In the genomic region with DNA sequence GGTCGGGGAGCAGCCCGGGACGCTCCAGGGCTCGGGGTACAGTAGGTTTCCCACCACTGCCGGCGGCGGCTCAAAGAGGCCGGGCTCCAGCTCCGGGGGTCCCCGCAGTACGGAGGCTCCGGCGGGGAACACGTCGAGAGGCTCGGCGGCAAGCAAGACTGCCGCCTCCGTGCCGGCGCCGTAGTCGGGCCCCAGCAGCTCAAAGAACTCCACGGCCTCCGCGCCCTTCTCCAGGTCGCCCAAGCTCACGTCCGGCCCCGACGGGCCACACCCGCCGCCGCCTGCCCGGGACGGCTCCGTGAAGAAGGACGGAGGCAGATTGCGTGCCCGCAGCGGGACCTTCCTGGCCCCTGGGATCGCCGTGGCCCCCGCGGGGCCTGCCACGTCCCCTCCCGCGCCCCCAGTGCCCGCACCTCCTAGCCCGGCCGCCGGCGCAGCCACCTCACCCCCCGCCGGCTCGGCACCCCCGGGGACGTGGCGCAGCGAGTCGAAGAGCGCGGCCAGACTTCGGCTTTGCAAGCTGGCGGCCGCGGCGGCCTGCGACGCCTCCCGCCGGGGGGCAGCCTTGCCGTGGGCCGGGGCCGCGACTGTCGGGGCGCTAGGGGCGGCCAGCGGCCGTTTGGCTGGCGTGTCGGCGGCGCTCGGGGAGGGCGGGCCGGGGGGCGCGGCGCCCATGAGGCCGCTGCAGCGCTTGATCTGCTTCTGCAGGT, we compare ENCODE assay signal across 8 cellular contexts. TPM values are rescaled to one million over a fixed set of nuclear protein-coding genes. Genes with fewer than 3 reads are reported as not detected.
DNase-seq lines count a peak whose midpoint lies in the region; ATAC-seq and TF ChIP-seq lines count a peak whose summit lies in the region.

No MANE protein-coding gene starts in this region.

- H3K27ac ChIP-seq in Peyer's patch (peak overlapping the region in 1 of 4 donors; percentile 49), muscle layer of colon (ENCODE audit: low read depth, low read length) (no peak overlapping the region)

- H3K9ac ChIP-seq in endocrine pancreas (ENCODE audit: control insufficient read depth, insufficient read depth, low read length) (peak overlapping the region; percentile 65), muscle layer of colon (ENCODE audit: low read length) (no peak overlapping the region)

- DNase-seq in Peyer's patch = peak in 1 of 3 donors; percentile 57
- no peak for DNase-seq in NCI-H524 treated with DMSO at 0.1 percent for 48 hours (lab: John Stamatoyannopoulos, UW)
- DNase-seq in DMS79 (lab: John Stamatoyannopoulos, UW) = no peak
- DNase-seq in cortex of kidney (lab: John Stamatoyannopoulos, UW) = no peak

- TF ChIP-seq POLR2A in Peyer's patch (IDR thresholded peaks at IDR 0.05) = no peak

- H3K4me3 ChIP-seq in Peyer's patch = peak overlapping the region; percentile 34 to 66 (median 54)
- H3K4me3 ChIP-seq in endocrine pancreas (ENCODE audit: control insufficient read depth, insufficient read depth, low read length) = no peak overlapping the region
- peak overlapping the region; percentile 42 to 50 for H3K4me3 ChIP-seq in muscle layer of colon (ENCODE audit: low read depth in 1 of 2, low read length in 2 of 2)

- peak; percentile 3 for ATAC-seq in GM19372 (IDR thresholded peaks at IDR 0.05; ENCODE audit: low read depth, unreplicated experiment)
- ATAC-seq in HG02763 (IDR thresholded peaks at IDR 0.05; ENCODE audit: unreplicated experiment) = no peak

- H3K36me3 ChIP-seq in Peyer's patch (no peaks in the 10 kb centered on the region), endocrine pancreas (ENCODE audit: control insufficient read depth, insufficient read depth, low read length) (no peaks in the 10 kb centered on the region), muscle layer of colon (ENCODE audit: insufficient read depth, low read length) (no peaks in the 10 kb centered on the region)

- H3K9me3 ChIP-seq in Peyer's patch (no peaks in the 10 kb centered on the region), endocrine pancreas (ENCODE audit: control insufficient read depth, low read length) (no peaks in the 10 kb centered on the region), muscle layer of colon (ENCODE audit: low read length) (no peaks in the 10 kb centered on the region)

- no peak for TF ChIP-seq CTCF in Peyer's patch (IDR thresholded peaks at IDR 0.05)

- peaks cover 0 to 18% of the 10 kb centered on the region in 2 donors for H3K27me3 ChIP-seq in Peyer's patch
- H3K27me3 ChIP-seq in endocrine pancreas (ENCODE audit: control insufficient read depth, insufficient read depth, low read length) = no peaks in the 10 kb centered on the region
- H3K27me3 ChIP-seq in muscle layer of colon (ENCODE audit: control insufficient read depth in 1 of 2, insufficient read depth in 2 of 2, low read length in 2 of 2) = peaks cover 13 to 25% of the 10 kb centered on the region in 2 donors

- H3K4me1 ChIP-seq in Peyer's patch = peaks cover 0 to 16% (median 5%) of the 10 kb centered on the region in 4 donors
- no peaks in the 10 kb centered on the region for H3K4me1 ChIP-seq in endocrine pancreas (ENCODE audit: control insufficient read depth, insufficient read depth, low read length)
- no peaks in the 10 kb centered on the region for H3K4me1 ChIP-seq in muscle layer of colon (ENCODE audit: insufficient read depth, low read length)

RNA-seq across cellular contexts. Expression of a gene that starts 0.8 kb away (rescaled TPM):
- total RNA-seq in Peyer's patch = 1 to 10 TPM in 1 of 4 donors, under 1 TPM in 2, not detected in 1; 0.27 to 2.5 (median 0.35) TPM
